8 cellular contexts compared by ENCODE assay signal in genomic region chr16:57300387-57301125, GRCh38. TPM values are rescaled to one million over a fixed set of nuclear protein-coding genes. Genes with fewer than 3 reads are reported as not detected.
DNase-seq lines count a peak whose midpoint lies in the region; ATAC-seq and TF ChIP-seq lines count a peak whose summit lies in the region.

No MANE protein-coding gene starts in this region.

- peak overlapping the region; percentile 58 for H3K4me3 ChIP-seq in Jurkat, Clone E6-1 (ENCODE audit: low read length)
- peak overlapping the region; percentile 4 for H3K4me3 ChIP-seq in mucosa of descending colon

- peak; percentile 96 for DNase-seq in DMS153 treated with DMSO at 0.1 percent for 48 hours (lab: John Stamatoyannopoulos, UW; ENCODE audit: unreplicated experiment)
- DNase-seq in Jurkat, Clone E6-1 (ENCODE audit: low read depth, low spot score), result peak; percentile 98
- peak; percentile 98 for DNase-seq in OCI-M1 (lab: John Stamatoyannopoulos, UW)
- DNase-seq in activated T-cell treated with anti-CD3 and anti-CD28 coated beads for 48 hours (ENCODE audit: low read depth), result peak; percentile 97
- peak; percentile 99 to 100 for DNase-seq in erythroblast (lab: John Stamatoyannopoulos, UW)
- DNase-seq in mucosa of descending colon, result peak; percentile 99 to 100 (median 100)
- peak; percentile 92 to 97 for DNase-seq in stimulated activated CD8-positive, alpha-beta memory T cell treated with anti-CD3 and anti-CD28 coated beads, Interleukin-2, amount 100 ng/mL, for 48 hours (ENCODE audit: low read depth in 2 of 2)

- ATAC-seq in GM21717 (IDR thresholded peaks at IDR 0.05; ENCODE audit: unreplicated experiment), result peak; percentile 82
- peak; percentile 96 for ATAC-seq in mucosa of descending colon

- TF ChIP-seq CTCF in mucosa of descending colon (IDR thresholded peaks at IDR 0.05), result peak; percentile 89

- no peak for TF ChIP-seq POLR2A in erythroblast (IDR thresholded peaks at IDR 0.05; ENCODE audit: low read length)

- intact Hi-C loops in mucosa of descending colon (cut with DNase I, micrococcal nuclease), result loop anchor here (2.0 to 10.0 kb wide), 3 partner anchors 117 to 224 kb away; no protein-coding TSS in a partner anchor

- H3K4me1 ChIP-seq in mucosa of descending colon (ENCODE audit: low read depth), result peaks cover 16% of the 10 kb centered on the region

- peaks cover 4% of the 10 kb centered on the region for H3K36me3 ChIP-seq in mucosa of descending colon (ENCODE audit: low read depth)

- H3K9me3 ChIP-seq in mucosa of descending colon, result no peaks in the 10 kb centered on the region

RNA-seq across cellular contexts. Expression of gene PLLP, which starts 16.1 kb away (rescaled TPM):
- polyA plus RNA-seq in Jurkat, Clone E6-1 (2012; ENCODE audit: insufficient read depth, insufficient read length), result 8.8 TPM
- total RNA-seq in mucosa of descending colon, result 1 to 10 TPM; 2.8 to 8.6 (median 4.3) TPM

RNA-seq across cellular contexts. Expression of gene ARL2BP, which starts 55.5 kb away (rescaled TPM):
- polyA plus RNA-seq in Jurkat, Clone E6-1 (2012; ENCODE audit: insufficient read depth, insufficient read length), result 54.4 TPM
- total RNA-seq in mucosa of descending colon, result 10 to 100 TPM; 29.2 to 39.7 (median 35.4) TPM

RNA-seq across cellular contexts. Expression of gene CCL22, which starts 58.0 kb away (rescaled TPM):
- not detected for polyA plus RNA-seq in Jurkat, Clone E6-1 (2012; ENCODE audit: insufficient read depth, insufficient read length)
- total RNA-seq in mucosa of descending colon, result under 1 TPM; 0.16 to 0.51 (median 0.41) TPM

Comparison
In these comparisons a context has a peak if more than half of its experiments do, and no peak if none do; other contexts are left out.
1. Peak in every context shown above with its lines: DNase-seq, ATAC-seq and H3K4me3 ChIP-seq.